2 cellular contexts compared by ENCODE assay signal in genomic region chr2:237511885-237512405, GRCh38.
TF ChIP-seq lines count a peak whose summit lies in the region.

No MANE protein-coding gene starts in this region.

TF ChIP-seq in SK-N-SH, 30 proteins besides CTCF, POLR2A, EP300 and RAD21 (continued from another document):
- TF ChIP-seq ZBTB33 (IDR thresholded peaks at IDR 0.05; ENCODE audit: borderline replicate concordance, low read depth), result no peak

TF ChIP-seq in SK-N-SH treated with all-trans-retinoic acid at 6 μM for 48 hours, 23 proteins besides CTCF, POLR2A, EP300 and RAD21 (continued from another document):
- TF ChIP-seq CSRNP3 (CRISPR knock-in tag; IDR thresholded peaks at IDR 0.05) (no peak), ESRRG (CRISPR knock-in tag; IDR thresholded peaks at IDR 0.05) (no peak), PATZ1 (CRISPR knock-in tag; IDR thresholded peaks at IDR 0.05; ENCODE audit: borderline replicate concordance) (no peak), PPARA (CRISPR knock-in tag; IDR thresholded peaks at IDR 0.05; ENCODE audit: borderline replicate concordance) (no peak), CSDC2 (CRISPR knock-in tag; IDR thresholded peaks at IDR 0.05) (no peak), BACH2 (CRISPR knock-in tag; IDR thresholded peaks at IDR 0.05; ENCODE audit: borderline replicate concordance) (no peak), ISL1 (CRISPR knock-in tag; IDR thresholded peaks at IDR 0.05) (no peak), OSR1 (CRISPR knock-in tag; IDR thresholded peaks at IDR 0.05) (no peak), RARB (CRISPR knock-in tag; IDR thresholded peaks at IDR 0.05) (no peak), GLIS3 (CRISPR knock-in tag; IDR thresholded peaks at IDR 0.05) (no peak), SNAI2 (CRISPR knock-in tag; IDR thresholded peaks at IDR 0.05) (no peak), ZNF565 (CRISPR knock-in tag; conservative IDR thresholded peaks at IDR 0.05; ENCODE audit: low read depth) (no peak), ARNTL (CRISPR knock-in tag; IDR thresholded peaks at IDR 0.05; ENCODE audit: borderline replicate concordance, low read depth) (no peak), POU6F1 (CRISPR knock-in tag; IDR thresholded peaks at IDR 0.05; ENCODE audit: borderline replicate concordance, low read depth) (no peak), TCF4 (CRISPR knock-in tag; IDR thresholded peaks at IDR 0.05; ENCODE audit: borderline replicate concordance) (no peak)
